8 cellular contexts compared by ENCODE assay signal in the genomic region with DNA sequence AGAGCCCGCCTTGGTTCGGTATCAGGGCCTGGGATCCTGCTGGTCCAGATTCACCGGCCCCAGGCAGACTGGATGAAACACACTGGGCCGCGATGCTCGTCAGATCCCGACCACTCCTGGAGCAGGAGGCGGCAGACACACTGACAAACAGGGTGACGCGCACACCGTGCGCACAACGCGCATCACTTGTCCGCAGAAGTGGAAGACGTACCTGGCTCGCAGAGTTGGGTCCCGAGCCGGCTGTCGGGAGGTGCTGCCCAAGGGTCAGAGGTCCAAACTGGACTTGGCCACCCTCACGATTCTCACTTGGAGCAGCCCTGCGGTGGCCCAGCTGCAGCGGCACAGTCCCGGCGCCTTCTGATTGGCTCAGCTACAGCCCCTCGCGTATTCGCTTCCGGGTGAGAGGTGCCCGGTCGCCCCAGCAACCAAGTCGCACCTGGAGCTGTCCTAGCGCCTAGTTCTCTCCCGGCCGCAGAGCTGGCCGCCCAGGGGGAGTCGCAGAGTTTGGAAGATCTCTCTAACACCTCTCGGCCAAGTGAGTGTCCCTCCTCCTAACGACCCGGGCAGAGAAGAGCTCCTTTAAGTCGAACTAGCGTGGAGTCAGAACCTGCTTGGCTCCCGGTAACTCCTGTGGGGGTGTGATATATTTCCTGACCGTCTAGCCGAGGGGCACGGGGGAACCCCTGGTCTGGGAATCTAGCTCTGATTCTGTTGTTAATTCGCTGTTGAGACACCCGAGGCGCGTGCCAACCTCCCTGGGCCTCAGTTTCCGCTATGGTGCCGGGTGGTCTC. TPM values are rescaled to one million over a fixed set of nuclear protein-coding genes. Genes with fewer than 3 reads are reported as not detected.
DNase-seq lines count a peak whose midpoint lies in the region; ATAC-seq and TF ChIP-seq lines count a peak whose summit lies in the region.

A gene with protein sequence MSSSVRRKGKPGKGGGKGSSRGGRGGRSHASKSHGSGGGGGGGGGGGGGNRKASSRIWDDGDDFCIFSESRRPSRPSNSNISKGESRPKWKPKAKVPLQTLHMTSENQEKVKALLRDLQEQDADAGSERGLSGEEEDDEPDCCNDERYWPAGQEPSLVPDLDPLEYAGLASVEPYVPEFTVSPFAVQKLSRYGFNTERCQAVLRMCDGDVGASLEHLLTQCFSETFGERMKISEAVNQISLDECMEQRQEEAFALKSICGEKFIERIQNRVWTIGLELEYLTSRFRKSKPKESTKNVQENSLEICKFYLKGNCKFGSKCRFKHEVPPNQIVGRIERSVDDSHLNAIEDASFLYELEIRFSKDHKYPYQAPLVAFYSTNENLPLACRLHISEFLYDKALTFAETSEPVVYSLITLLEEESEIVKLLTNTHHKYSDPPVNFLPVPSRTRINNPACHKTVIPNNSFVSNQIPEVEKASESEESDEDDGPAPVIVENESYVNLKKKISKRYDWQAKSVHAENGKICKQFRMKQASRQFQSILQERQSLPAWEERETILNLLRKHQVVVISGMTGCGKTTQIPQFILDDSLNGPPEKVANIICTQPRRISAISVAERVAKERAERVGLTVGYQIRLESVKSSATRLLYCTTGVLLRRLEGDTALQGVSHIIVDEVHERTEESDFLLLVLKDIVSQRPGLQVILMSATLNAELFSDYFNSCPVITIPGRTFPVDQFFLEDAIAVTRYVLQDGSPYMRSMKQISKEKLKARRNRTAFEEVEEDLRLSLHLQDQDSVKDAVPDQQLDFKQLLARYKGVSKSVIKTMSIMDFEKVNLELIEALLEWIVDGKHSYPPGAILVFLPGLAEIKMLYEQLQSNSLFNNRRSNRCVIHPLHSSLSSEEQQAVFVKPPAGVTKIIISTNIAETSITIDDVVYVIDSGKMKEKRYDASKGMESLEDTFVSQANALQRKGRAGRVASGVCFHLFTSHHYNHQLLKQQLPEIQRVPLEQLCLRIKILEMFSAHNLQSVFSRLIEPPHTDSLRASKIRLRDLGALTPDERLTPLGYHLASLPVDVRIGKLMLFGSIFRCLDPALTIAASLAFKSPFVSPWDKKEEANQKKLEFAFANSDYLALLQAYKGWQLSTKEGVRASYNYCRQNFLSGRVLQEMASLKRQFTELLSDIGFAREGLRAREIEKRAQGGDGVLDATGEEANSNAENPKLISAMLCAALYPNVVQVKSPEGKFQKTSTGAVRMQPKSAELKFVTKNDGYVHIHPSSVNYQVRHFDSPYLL (N-terminal part only) (minus strand): TSS at position 359 of the 792 bp plus-strand sequence. CDS start 7,529 bp downstream, outside the sequence.
A gene (plus strand): TSS at position 401 of the 792 bp plus-strand sequence.

- H3K9me3 Mint-ChIP-seq in T-cell, result peaks cover 0 to 13% (median 3%) of the 10 kb centered on the region in 3 donors

- peak within 1 kb of the TSS; percentile 95 to 99 (median 95) for H3K4me3 Mint-ChIP-seq in T-cell

- intact Hi-C loops in psoas muscle (cut with DNase I), result no loop called here

- H3K4me1 ChIP-seq in right atrium auricular region (peaks cover 0 to 18% of the 10 kb centered on the region in 2 donors), psoas muscle (peaks cover 10% of the 10 kb centered on the region)

- POLR2A ChIA-PET in T-cell (lab: Charles Lee), result interaction anchor here (0.5 to 1.8 kb wide), 5 partner anchors 70 to 1974 kb away, joined by 3 to 13 read pairs (median 3); a partner anchor contains a TSS

- peak within 1 kb of the TSS; percentile 64 to 70 for H3K4me3 ChIP-seq in right atrium auricular region
- H3K4me3 ChIP-seq in psoas muscle, result peak within 1 kb of the TSS; percentile 96

- 0 to 1% (median 1%) methylated on average over 52 of the region's 52 CpGs for WGBS in psoas muscle, 3 donors

- H3K36me3 ChIP-seq in right atrium auricular region (peaks cover under 1% of the 10 kb centered on the region), psoas muscle (ENCODE audit: insufficient read depth in 1 of 2, low read depth in 1 of 2) (peaks cover 0 to 8% of the 10 kb centered on the region in 2 donors)

- peak; percentile 90 for DNase-seq in GM13977 (ENCODE audit: low spot score)
- peak; percentile 70 for DNase-seq in NCI-H1417 treated with DMSO at 0.1 percent for 48 hours (lab: John Stamatoyannopoulos, UW)
- peak; percentile 58 to 89 (median 76) for DNase-seq in T-cell
- DNase-seq in amniotic epithelial cell (ENCODE audit: low read depth), result peak; percentile 76
- peak; percentile 86 for DNase-seq in right atrium auricular region (ENCODE audit: low spot score)
- peak; percentile 88 to 95 for DNase-seq in psoas muscle
- peak; percentile 87 for DNase-seq in ureter (ENCODE audit: low spot score)

- H3K27me3 ChIP-seq in right atrium auricular region, result no peaks in the 10 kb centered on the region
- H3K27me3 ChIP-seq in psoas muscle (ENCODE audit: insufficient read depth in 3 of 3, low read length in 2 of 3), result no peaks in the 10 kb centered on the region

- H3K27me3 Mint-ChIP-seq in T-cell, result no peaks in the 10 kb centered on the region

- H3K4me1 Mint-ChIP-seq in T-cell, result peaks cover 25 to 43% (median 40%) of the 10 kb centered on the region in 3 donors

- peaks cover 16% of the 10 kb centered on the region for H3K36me3 Mint-ChIP-seq in T-cell

- CTCF ChIA-PET in T-cell (lab: Charles Lee), result interaction anchor here in 1 of 2 donors (1.0 kb wide), 1 partner anchor 294 kb away, joined by 3 read pairs; no protein-coding TSS in a partner anchor

- in situ Hi-C loops in GM13977 (cut with MboI; ENCODE audit: low pct_unique_long_range_greater_than_20kb, low sequenced_read_pairs, unreplicated experiment), result no loop called here

- peak within 1 kb of the TSS; percentile 82 to 88 for H3K27ac Mint-ChIP-seq in T-cell

- ATAC-seq in HG02798 (IDR thresholded peaks at IDR 0.05; ENCODE audit: poor library complexity, unreplicated experiment) (peak; percentile 100), T-cell (replicated peaks in 1 of 4) (peak; percentile 97 to 99 (median 98)), psoas muscle (peak; percentile 99 to 100 (median 100))

- TF ChIP-seq CTCF in GM13977 (IDR thresholded peaks at IDR 0.05; ENCODE audit: extremely low read depth, insufficient read depth, missing control alignments) (no peak), right atrium auricular region (IDR thresholded peaks at IDR 0.05) (no peak), psoas muscle (IDR thresholded peaks at IDR 0.05) (no peak)

- H3K27ac ChIP-seq in right atrium auricular region (peak within 1 kb of the TSS; percentile 64 to 68), psoas muscle (peak within 1 kb of the TSS; percentile 76)

- H3K9me3 ChIP-seq in right atrium auricular region (peaks cover 0 to 5% of the 10 kb centered on the region in 2 donors), psoas muscle (peaks cover 7% of the 10 kb centered on the region)

RNA-seq across cellular contexts. Expression of the first gene that starts in this region (rescaled TPM):
- 10 to 100 TPM; 14.2 to 20.5 (median 16.0) TPM for total RNA-seq in T-cell
- total RNA-seq in right atrium auricular region, result 1 to 10 TPM; 6.9 to 7.2 TPM
- 10 to 100 TPM; 11.6 to 15.3 (median 13.6) TPM for total RNA-seq in psoas muscle
- polyA plus RNA-seq in psoas muscle, result 1 to 10 TPM; 7.7 to 8.7 (median 8.5) TPM
- 23.4 TPM for total RNA-seq in ureter

RNA-seq across cellular contexts. Expression of the second gene that starts in this region (rescaled TPM):
- total RNA-seq in T-cell, result 1 to 10 TPM; 1.1 to 2.1 (median 1.5) TPM
- total RNA-seq in right atrium auricular region, result 10 to 100 TPM; 14.8 to 18.4 TPM
- 10 to 100 TPM in 3 of 4 donors, 1 to 10 TPM in 1; 8.2 to 18.9 (median 14.1) TPM for total RNA-seq in psoas muscle
- polyA plus RNA-seq in psoas muscle, result 10 to 100 TPM; 21.4 to 35.3 (median 26.3) TPM
- total RNA-seq in ureter, result 17.0 TPM

Comparison
In these comparisons a context has a peak if more than half of its experiments do, and no peak if none do; other contexts are left out.
1. Peak in every context shown above with its lines: DNase-seq, ATAC-seq, H3K4me3 ChIP-seq and H3K27ac ChIP-seq.